Comparison of ENCODE assay signal across 19 cellular contexts in genomic region chr2:235537186-235537585, GRCh38.
"Had no signal": no experiment of that assay in that cellular context is flagged by ENCODE, and none has a peak within 500 bp of the region (broad histone marks: within the 10 kb centered on the region; RNA-seq: fewer than 3 reads in every experiment).

No MANE protein-coding gene starts in this region.

- DNase-seq: activated CD4-positive, alpha-beta memory T cell treated with anti-CD3 and anti-CD28 coated beads for 36 hours; activated CD4-positive, alpha-beta T cell treated with anti-CD3 and anti-CD28 coated beads for 4 hours; activated CD4-positive, CD25-positive, alpha-beta regulatory T cell; activated gamma-delta T cell treated with Interleukin-2 at 50 U/mL for 16 hours; activated T-cell treated with anti-CD3 and anti-CD28 coated beads, Interleukin-2, amount 50 U/mL, for 72 hours; central memory CD4-positive, alpha-beta T cell; colonic mucosa; glutamatergic neuron; immature natural killer cell; kidney glomerular epithelial cell; left ventricle myocardium superior; mammary epithelial cell; natural killer cell; right cardiac atrium; stimulated activated CD4-positive, alpha-beta T cell treated with anti-CD3 and anti-CD28 coated beads, Interleukin-2, amount 100 ng/mL, for 24 hours; stomach; T1000; trophoblast cell had no signal

- ATAC-seq: activated T-cell treated with anti-CD3 and anti-CD28 coated beads, Interleukin-2, amount 50 U/mL, for 72 hours; left ventricle myocardium superior; natural killer cell; right cardiac atrium; stimulated activated memory B cell treated with anti-CD40 and anti-IgM and Interleukin-4, amounts not matched to agents 10 μg/mL and 1 μg/mL and 100 μg/mL, for 72 hours had no signal
